ENCODE assay signal across 8 cellular contexts in the genomic region with DNA sequence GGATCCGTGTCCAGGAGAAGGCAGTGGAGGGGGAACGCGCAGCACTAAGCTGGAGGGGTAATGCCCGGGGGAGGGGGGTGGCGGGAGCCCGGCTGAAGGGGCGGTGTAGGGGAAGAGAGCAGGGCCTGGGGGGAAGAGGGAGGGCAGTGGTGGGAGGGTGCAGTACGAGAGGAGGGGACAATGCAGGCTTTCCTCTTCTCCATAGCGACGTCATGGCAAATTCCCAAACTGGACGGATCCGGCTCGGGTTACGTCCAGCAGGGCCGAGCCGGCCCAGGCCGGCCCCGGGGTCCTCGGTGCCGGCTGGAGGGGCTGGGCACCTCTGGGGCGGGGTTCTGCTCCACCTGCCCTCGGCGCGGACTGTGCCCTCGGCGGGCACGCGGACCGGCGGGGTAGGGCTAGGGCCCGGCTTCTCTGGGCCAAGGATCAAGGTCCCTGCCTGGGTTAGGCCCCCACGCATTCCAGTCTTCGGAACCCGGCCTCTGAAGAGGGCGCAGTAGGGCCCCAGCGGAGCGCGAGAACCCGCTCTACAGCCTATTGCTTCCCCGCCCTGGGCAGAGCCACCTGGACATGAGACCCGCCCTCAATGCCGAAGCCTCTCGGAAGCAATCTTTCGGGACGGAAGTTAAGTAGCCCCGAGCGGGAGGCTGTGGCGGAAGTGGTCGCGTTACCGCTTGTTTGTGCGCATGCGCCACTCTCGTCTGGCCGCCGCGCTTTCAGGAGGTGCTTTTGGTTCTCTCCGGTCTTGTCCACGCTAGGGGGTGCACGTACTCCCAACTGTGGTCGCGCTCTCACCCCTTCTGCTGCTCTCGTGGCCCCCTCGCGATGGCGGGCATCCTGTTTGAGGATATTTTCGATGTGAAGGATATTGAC. TPM values are rescaled to one million over a fixed set of nuclear protein-coding genes. Genes with fewer than 3 reads are reported as not detected.
DNase-seq lines count a peak whose midpoint lies in the region; ATAC-seq, FAIRE-seq and TF ChIP-seq lines count a peak whose summit lies in the region.

No MANE protein-coding gene starts in this region.

- ATAC-seq in GM19328 (IDR thresholded peaks at IDR 0.05; ENCODE audit: unreplicated experiment) (peak; percentile 79), HG03520 (IDR thresholded peaks at IDR 0.05; ENCODE audit: unreplicated experiment) (peak; percentile 87), HepG2 (peak; percentile 81)

- TSS peak; percentile 52 for BruUV-seq in HepG2 (replicated peaks; lab: Mats Ljungman, UMichigan)

- H3K27ac Mint-ChIP-seq in dendritic cell treated with granulocyte-macrophage colony-stimulating factor and Interleukin-4, amounts not matched to agents 40 ng/mL and 50 ng/mL, for 4 days, result peak overlapping the region; percentile 90

- H3K4me1 Mint-ChIP-seq in dendritic cell treated with granulocyte-macrophage colony-stimulating factor and Interleukin-4, amounts not matched to agents 40 ng/mL and 50 ng/mL, for 4 days (ENCODE audit: low read depth), result peaks cover 42% of the 10 kb centered on the region

- TF ChIP-seq EP300 in HepG2 (IDR thresholded peaks at IDR 0.05; ENCODE audit: low read depth in 2 of 2, low read length in 2 of 2) (peak; percentile 9 to 39; a peak in 1 of 4 replicates), HepG2 (CRISPR knock-in tag; IDR thresholded peaks at IDR 0.05; ENCODE audit: borderline replicate concordance) (peak; percentile 19; the same call in 1 of the 2 replicates)

- H3K36me3 ChIP-seq in HepG2 (replicated peaks in 1 of 2; ENCODE audit: control insufficient read depth in 1 of 2, insufficient read depth in 2 of 2, low read length in 2 of 2), result peaks cover 14 to 27% of the 10 kb centered on the region in 2 experiments

- H3K9me3 Mint-ChIP-seq in dendritic cell treated with granulocyte-macrophage colony-stimulating factor and Interleukin-4, amounts not matched to agents 40 ng/mL and 50 ng/mL, for 4 days, result no peaks in the 10 kb centered on the region

- H3K9ac ChIP-seq in HepG2 (ENCODE audit: insufficient read depth, low read depth, low read length), result peak overlapping the region; percentile 97

- H4K20me1 ChIP-seq in HepG2 (ENCODE audit: insufficient read depth, low read length), result peaks cover 7% of the 10 kb centered on the region; the same call in 1 of the 2 replicates

- intact Hi-C loops in dendritic cell treated with granulocyte-macrophage colony-stimulating factor and Interleukin-4, amounts not matched to agents 40 ng/mL and 50 ng/mL, for 4 days (cut with micrococcal nuclease), result loop anchor here (2.0 kb wide), 2 partner anchors 64 to 162 kb away; a partner anchor contains a TSS
- intact Hi-C loops in HepG2 (cut with micrococcal nuclease; ENCODE audit: unreplicated experiment), result no loop called here

- H3K79me2 ChIP-seq in HepG2 (ENCODE audit: insufficient read depth, low read length), result peaks cover 31% of the 10 kb centered on the region

- peaks cover 21% of the 10 kb centered on the region for H3K27me3 Mint-ChIP-seq in dendritic cell treated with granulocyte-macrophage colony-stimulating factor and Interleukin-4, amounts not matched to agents 40 ng/mL and 50 ng/mL, for 4 days

- peak; percentile 74 for TF ChIP-seq RAD21 in HepG2 (CRISPR knock-in tag; IDR thresholded peaks at IDR 0.05)

- TF ChIP-seq CTCF in C4-2B (conservative IDR thresholded peaks at IDR 0.05) (peak; percentile 85), HepG2 (CRISPR knock-in tag; IDR thresholded peaks at IDR 0.05) (peak; percentile 88)

- TF ChIP-seq POLR2A in HepG2 (IDR thresholded peaks at IDR 0.05; ENCODE audit: insufficient read depth in 1 of 2, low read depth in 2 of 2, low read length in 2 of 2), result peak in 1 of 2 experiments; percentile 70; a peak in 2 of 4 replicates

- H3K4me1 ChIP-seq in HepG2 (ENCODE audit: insufficient read depth, low read length), result peaks cover 55% of the 10 kb centered on the region

- CTCF ChIA-PET in HepG2 (lab: Yijun Ruan, JAX; ENCODE audit: low intra/inter-chr PET ratio, low total read pairs), result no interaction called here

- no peaks in the 10 kb centered on the region; a peak in 1 of 5 replicates for H3K27me3 ChIP-seq in HepG2 (ENCODE audit: control insufficient read depth in 1 of 2, insufficient read depth in 2 of 2, low read length in 2 of 2)

- H3K4me3 Mint-ChIP-seq in dendritic cell treated with granulocyte-macrophage colony-stimulating factor and Interleukin-4, amounts not matched to agents 40 ng/mL and 50 ng/mL, for 4 days, result peak overlapping the region; percentile 86

- WGBS in HepG2 (ENCODE audit: low lambda C conversion rate), result 2% methylated on average over 12 of the region's 67 CpGs

- POLR2A ChIA-PET in HepG2 (lab: Yijun Ruan, JAX), result interaction anchor here (0.7 to 2.9 kb wide), 19 partner anchors 9 to 177 kb away, joined by 3 to 18 read pairs (median 4); a partner anchor contains a TSS

- H2AFZ ChIP-seq in HepG2 (ENCODE audit: low read length), result no peak overlapping the region

- peak overlapping the region; percentile 100 for H3K4me2 ChIP-seq in HepG2 (ENCODE audit: low read depth, low read length)

- in situ Hi-C loops in HepG2 (cut with HindIII; ENCODE audit: extremely low pct_ligation_motif_present, low pct_unique_long_range_greater_than_20kb), result no loop called here

- peaks cover 50% of the 10 kb centered on the region for H3K36me3 Mint-ChIP-seq in dendritic cell treated with granulocyte-macrophage colony-stimulating factor and Interleukin-4, amounts not matched to agents 40 ng/mL and 50 ng/mL, for 4 days (ENCODE audit: low read depth)

- H3K27ac ChIP-seq in C4-2B, result peak overlapping the region; percentile 96
- H3K27ac ChIP-seq in HepG2 (ENCODE audit: extremely low read length, insufficient read depth, low read length), result peak overlapping the region; percentile 97

- DNase-seq in NCI-H526 treated with DMSO at 0.1 percent for 48 hours (lab: John Stamatoyannopoulos, UW) (peak; percentile 96), HepG2 (ENCODE audit: low spot score) (peak; percentile 98)
- peak; percentile 88 for DNase-seq in activated CD4-positive, alpha-beta T cell treated with anti-CD3 and anti-CD28 coated beads, Interleukin-2, amount 50 U/mL, for 1 hour
- peak; percentile 91 for DNase-seq in stimulated activated CD4-positive, alpha-beta T cell treated with anti-CD3 and anti-CD28 coated beads, Interleukin-4, amount 100 ng/mL, for 1 hour

- peak overlapping the region; percentile 93 to 96 (median 96) for H3K4me3 ChIP-seq in HepG2 (replicated peaks in 1 of 3; ENCODE audit: insufficient read depth in 1 of 3, low read depth in 2 of 3, low read length in 3 of 3)

- H3K9me3 ChIP-seq in HepG2 (ENCODE audit: low read length), result no peaks in the 10 kb centered on the region

- FAIRE-seq in HepG2 (lab: Jason Lieb, UNC), result peak; percentile 93

RNA-seq across cellular contexts. Expression of a gene that starts 1.4 kb away (rescaled TPM):
- 109 and 118 TPM in 2 replicates for total RNA-seq in HepG2 (2016; rRNA removed; fragmentation: Illumina TruSeq; extraction: Trizol)
- 85.0 and 90.2 TPM in 2 replicates for total RNA-seq in HepG2 (2016; cell fraction: cytosol; rRNA removed; fragmentation: Illumina TruSeq; extraction: Trizol; ENCODE audit: low read depth)
- 113 and 114 TPM in 2 replicates for total RNA-seq in HepG2 (2016; cell fraction: insoluble cytoplasmic fraction; rRNA removed; fragmentation: Illumina TruSeq; extraction: Trizol)
- 110 and 111 TPM in 2 replicates for total RNA-seq in HepG2 (2016; cell fraction: membrane; rRNA removed; fragmentation: Illumina TruSeq; extraction: Trizol)
- total RNA-seq in HepG2 (2016; cell fraction: nucleus; rRNA removed; fragmentation: Illumina TruSeq; extraction: Trizol), result 97.2 and 98.4 TPM in 2 replicates
- 165 and 194 TPM in 2 replicates for polyA plus RNA-seq in HepG2 (2011; rRNA removed)
- polyA plus RNA-seq in HepG2 (2011; cell fraction: cytosol; rRNA removed), result 159 and 209 TPM in 2 replicates
- 292 and 351 TPM in 2 replicates for polyA plus RNA-seq in HepG2 (2011; cell fraction: nucleus; rRNA removed)
- polyA plus RNA-seq in HepG2 (2012), result 85.4 and 92.7 TPM in 2 replicates
- polyA plus RNA-seq in HepG2 (2016; cell fraction: cytosol; fragmentation: Illumina TruSeq; extraction: Trizol; ENCODE audit: low read depth), result 70.3 and 83.0 TPM in 2 replicates
- polyA plus RNA-seq in HepG2 (2016; cell fraction: insoluble cytoplasmic fraction; fragmentation: Illumina TruSeq; extraction: Trizol; ENCODE audit: low read depth), result 116 and 125 TPM in 2 replicates
- 90.4 and 98.9 TPM in 2 replicates for polyA plus RNA-seq in HepG2 (2016; cell fraction: membrane; fragmentation: Illumina TruSeq; extraction: Trizol; ENCODE audit: low read depth)
- 259 and 265 TPM in 2 replicates for polyA plus RNA-seq in HepG2 (2016; cell fraction: nucleus; fragmentation: Illumina TruSeq; extraction: Trizol; ENCODE audit: insufficient read depth, low read depth)
- 73.2 and 182 TPM in 2 replicates for polyA minus RNA-seq in HepG2 (2011; rRNA and poly(A)+ RNA removed; ENCODE audit: low replicate concordance)
- 38.2 and 41.4 TPM in 2 replicates for polyA minus RNA-seq in HepG2 (2011; cell fraction: cytosol; rRNA and poly(A)+ RNA removed)
- 89.4 and 96.7 TPM in 2 replicates for polyA minus RNA-seq in HepG2 (2011; cell fraction: nucleus; rRNA and poly(A)+ RNA removed)

RNA-seq across cellular contexts. Expression of a gene that starts 1.5 kb away (rescaled TPM):
- 5.2 and 13.5 TPM in 2 replicates for total RNA-seq in HepG2 (2016; rRNA removed; fragmentation: Illumina TruSeq; extraction: Trizol)
- 6.6 and 7.6 TPM in 2 replicates for total RNA-seq in HepG2 (2016; cell fraction: cytosol; rRNA removed; fragmentation: Illumina TruSeq; extraction: Trizol; ENCODE audit: low read depth)
- total RNA-seq in HepG2 (2016; cell fraction: insoluble cytoplasmic fraction; rRNA removed; fragmentation: Illumina TruSeq; extraction: Trizol), result 3.5 and 14.3 TPM in 2 replicates
- 5.6 and 6.9 TPM in 2 replicates for total RNA-seq in HepG2 (2016; cell fraction: membrane; rRNA removed; fragmentation: Illumina TruSeq; extraction: Trizol)
- total RNA-seq in HepG2 (2016; cell fraction: nucleus; rRNA removed; fragmentation: Illumina TruSeq; extraction: Trizol), result 19.4 and 22.0 TPM in 2 replicates
- 11.4 and 14.3 TPM in 2 replicates for polyA plus RNA-seq in HepG2 (2011; rRNA removed)
- polyA plus RNA-seq in HepG2 (2011; cell fraction: cytosol; rRNA removed), result 5.5 and 6.4 TPM in 2 replicates
- polyA plus RNA-seq in HepG2 (2011; cell fraction: nucleus; rRNA removed), result 41.8 and 47.0 TPM in 2 replicates
- polyA plus RNA-seq in HepG2 (2012), result 5.4 and 6.1 TPM in 2 replicates
- 2.0 and 2.6 TPM in 2 replicates for polyA plus RNA-seq in HepG2 (2016; cell fraction: cytosol; fragmentation: Illumina TruSeq; extraction: Trizol; ENCODE audit: low read depth)
- 4.8 and 5.5 TPM in 2 replicates for polyA plus RNA-seq in HepG2 (2016; cell fraction: insoluble cytoplasmic fraction; fragmentation: Illumina TruSeq; extraction: Trizol; ENCODE audit: low read depth)
- 3.7 and 4.4 TPM in 2 replicates for polyA plus RNA-seq in HepG2 (2016; cell fraction: membrane; fragmentation: Illumina TruSeq; extraction: Trizol; ENCODE audit: low read depth)
- polyA plus RNA-seq in HepG2 (2016; cell fraction: nucleus; fragmentation: Illumina TruSeq; extraction: Trizol; ENCODE audit: insufficient read depth, low read depth), result 50.3 and 58.1 TPM in 2 replicates
- polyA minus RNA-seq in HepG2 (2011; rRNA and poly(A)+ RNA removed; ENCODE audit: low replicate concordance), result 29.7 and 47.2 TPM in 2 replicates
- 5.3 and 6.0 TPM in 2 replicates for polyA minus RNA-seq in HepG2 (2011; cell fraction: cytosol; rRNA and poly(A)+ RNA removed)
- polyA minus RNA-seq in HepG2 (2011; cell fraction: nucleus; rRNA and poly(A)+ RNA removed), result 26.4 and 31.7 TPM in 2 replicates

RNA-seq across cellular contexts. Expression of a gene that starts 15.1 kb away (rescaled TPM):
- 2.8 and 2.9 TPM in 2 replicates for total RNA-seq in HepG2 (2016; rRNA removed; fragmentation: Illumina TruSeq; extraction: Trizol)
- total RNA-seq in HepG2 (2016; cell fraction: cytosol; rRNA removed; fragmentation: Illumina TruSeq; extraction: Trizol; ENCODE audit: low read depth), result 2.6 and 3.9 TPM in 2 replicates
- total RNA-seq in HepG2 (2016; cell fraction: insoluble cytoplasmic fraction; rRNA removed; fragmentation: Illumina TruSeq; extraction: Trizol), result 2.3 and 2.8 TPM in 2 replicates
- 5.2 and 5.5 TPM in 2 replicates for total RNA-seq in HepG2 (2016; cell fraction: membrane; rRNA removed; fragmentation: Illumina TruSeq; extraction: Trizol)
- 2.5 and 4.7 TPM in 2 replicates for total RNA-seq in HepG2 (2016; cell fraction: nucleus; rRNA removed; fragmentation: Illumina TruSeq; extraction: Trizol)
- polyA plus RNA-seq in HepG2 (2011; rRNA removed), result 4.7 and 4.8 TPM in 2 replicates
- 4.9 and 5.7 TPM in 2 replicates for polyA plus RNA-seq in HepG2 (2011; cell fraction: cytosol; rRNA removed)
- polyA plus RNA-seq in HepG2 (2011; cell fraction: nucleus; rRNA removed), result 7.5 and 7.9 TPM in 2 replicates
- 7.3 and 8.9 TPM in 2 replicates for polyA plus RNA-seq in HepG2 (2012)
- 7.6 and 11.0 TPM in 2 replicates for polyA plus RNA-seq in HepG2 (2016; cell fraction: cytosol; fragmentation: Illumina TruSeq; extraction: Trizol; ENCODE audit: low read depth)
- 7.4 and 10.7 TPM in 2 replicates for polyA plus RNA-seq in HepG2 (2016; cell fraction: insoluble cytoplasmic fraction; fragmentation: Illumina TruSeq; extraction: Trizol; ENCODE audit: low read depth)
- 17.1 and 18.8 TPM in 2 replicates for polyA plus RNA-seq in HepG2 (2016; cell fraction: membrane; fragmentation: Illumina TruSeq; extraction: Trizol; ENCODE audit: low read depth)
- polyA plus RNA-seq in HepG2 (2016; cell fraction: nucleus; fragmentation: Illumina TruSeq; extraction: Trizol; ENCODE audit: insufficient read depth, low read depth), result 13.0 and 14.1 TPM in 2 replicates
- 0.61 and 6.7 TPM in 2 replicates for polyA minus RNA-seq in HepG2 (2011; rRNA and poly(A)+ RNA removed; ENCODE audit: low replicate concordance)
- 3.9 and 5.5 TPM in 2 replicates for polyA minus RNA-seq in HepG2 (2011; cell fraction: cytosol; rRNA and poly(A)+ RNA removed)
- 4.0 and 4.8 TPM in 2 replicates for polyA minus RNA-seq in HepG2 (2011; cell fraction: nucleus; rRNA and poly(A)+ RNA removed)

RNA-seq across cellular contexts. Expression of a gene that starts 16.9 kb away (rescaled TPM):
- total RNA-seq in HepG2 (2016; rRNA removed; fragmentation: Illumina TruSeq; extraction: Trizol), result 3.4 and 22.2 TPM in 2 replicates
- 16.0 and 17.2 TPM in 2 replicates for total RNA-seq in HepG2 (2016; cell fraction: cytosol; rRNA removed; fragmentation: Illumina TruSeq; extraction: Trizol; ENCODE audit: low read depth)
- total RNA-seq in HepG2 (2016; cell fraction: insoluble cytoplasmic fraction; rRNA removed; fragmentation: Illumina TruSeq; extraction: Trizol), result 2.6 and 23.2 TPM in 2 replicates
- total RNA-seq in HepG2 (2016; cell fraction: membrane; rRNA removed; fragmentation: Illumina TruSeq; extraction: Trizol), result 2.9 and 4.1 TPM in 2 replicates
- 31.4 and 33.6 TPM in 2 replicates for total RNA-seq in HepG2 (2016; cell fraction: nucleus; rRNA removed; fragmentation: Illumina TruSeq; extraction: Trizol)
- 35.2 and 59.2 TPM in 2 replicates for polyA plus RNA-seq in HepG2 (2011; rRNA removed)
- 5.2 and 6.9 TPM in 2 replicates for polyA plus RNA-seq in HepG2 (2011; cell fraction: cytosol; rRNA removed)
- 977 and 1,005 TPM in 2 replicates for polyA plus RNA-seq in HepG2 (2011; cell fraction: nucleus; rRNA removed)
- 28.8 and 40.2 TPM in 2 replicates for polyA plus RNA-seq in HepG2 (2012)
- polyA plus RNA-seq in HepG2 (2016; cell fraction: cytosol; fragmentation: Illumina TruSeq; extraction: Trizol; ENCODE audit: low read depth), result 0.42 and 0.59 TPM in 2 replicates
- 2.7 and 3.7 TPM in 2 replicates for polyA plus RNA-seq in HepG2 (2016; cell fraction: insoluble cytoplasmic fraction; fragmentation: Illumina TruSeq; extraction: Trizol; ENCODE audit: low read depth)
- polyA plus RNA-seq in HepG2 (2016; cell fraction: membrane; fragmentation: Illumina TruSeq; extraction: Trizol; ENCODE audit: low read depth), result 1.1 and 1.5 TPM in 2 replicates
- 155 and 159 TPM in 2 replicates for polyA plus RNA-seq in HepG2 (2016; cell fraction: nucleus; fragmentation: Illumina TruSeq; extraction: Trizol; ENCODE audit: insufficient read depth, low read depth)
- 1.3 and 22.4 TPM in 2 replicates for polyA minus RNA-seq in HepG2 (2011; rRNA and poly(A)+ RNA removed; ENCODE audit: low replicate concordance)
- polyA minus RNA-seq in HepG2 (2011; cell fraction: cytosol; rRNA and poly(A)+ RNA removed), result 3.4 and 5.3 TPM in 2 replicates
- 74.3 and 78.8 TPM in 2 replicates for polyA minus RNA-seq in HepG2 (2011; cell fraction: nucleus; rRNA and poly(A)+ RNA removed)

RNA-seq across cellular contexts. Expression of a gene that starts 25.5 kb away (rescaled TPM):
- 7.4 and 9.3 TPM in 2 replicates for total RNA-seq in HepG2 (2016; rRNA removed; fragmentation: Illumina TruSeq; extraction: Trizol)
- total RNA-seq in HepG2 (2016; cell fraction: cytosol; rRNA removed; fragmentation: Illumina TruSeq; extraction: Trizol; ENCODE audit: low read depth), result 2.3 and 2.5 TPM in 2 replicates
- 4.8 and 8.7 TPM in 2 replicates for total RNA-seq in HepG2 (2016; cell fraction: insoluble cytoplasmic fraction; rRNA removed; fragmentation: Illumina TruSeq; extraction: Trizol)
- 7.8 and 8.3 TPM in 2 replicates for total RNA-seq in HepG2 (2016; cell fraction: membrane; rRNA removed; fragmentation: Illumina TruSeq; extraction: Trizol)
- total RNA-seq in HepG2 (2016; cell fraction: nucleus; rRNA removed; fragmentation: Illumina TruSeq; extraction: Trizol), result 4.4 and 6.5 TPM in 2 replicates
- polyA plus RNA-seq in HepG2 (2011; rRNA removed), result 9.2 and 14.1 TPM in 2 replicates
- 11.9 and 16.8 TPM in 2 replicates for polyA plus RNA-seq in HepG2 (2011; cell fraction: cytosol; rRNA removed)
- polyA plus RNA-seq in HepG2 (2011; cell fraction: nucleus; rRNA removed), result 23.9 and 25.8 TPM in 2 replicates
- polyA plus RNA-seq in HepG2 (2012), result 5.8 and 9.8 TPM in 2 replicates
- 2.3 and 3.2 TPM in 2 replicates for polyA plus RNA-seq in HepG2 (2016; cell fraction: cytosol; fragmentation: Illumina TruSeq; extraction: Trizol; ENCODE audit: low read depth)
- 5.3 and 7.8 TPM in 2 replicates for polyA plus RNA-seq in HepG2 (2016; cell fraction: insoluble cytoplasmic fraction; fragmentation: Illumina TruSeq; extraction: Trizol; ENCODE audit: low read depth)
- polyA plus RNA-seq in HepG2 (2016; cell fraction: membrane; fragmentation: Illumina TruSeq; extraction: Trizol; ENCODE audit: low read depth), result 5.7 and 5.8 TPM in 2 replicates
- 12.3 and 13.4 TPM in 2 replicates for polyA plus RNA-seq in HepG2 (2016; cell fraction: nucleus; fragmentation: Illumina TruSeq; extraction: Trizol; ENCODE audit: insufficient read depth, low read depth)
- polyA minus RNA-seq in HepG2 (2011; rRNA and poly(A)+ RNA removed; ENCODE audit: low replicate concordance), result 22.1 and 24.2 TPM in 2 replicates
- polyA minus RNA-seq in HepG2 (2011; cell fraction: cytosol; rRNA and poly(A)+ RNA removed), result 7.0 and 7.3 TPM in 2 replicates
- 7.0 and 9.2 TPM in 2 replicates for polyA minus RNA-seq in HepG2 (2011; cell fraction: nucleus; rRNA and poly(A)+ RNA removed)

Comparison
In these comparisons a context has a peak if more than half of its experiments do, and no peak if none do; other contexts are left out.
1. Peak in every context shown above with its lines: DNase-seq, ATAC-seq, H3K4me3 ChIP-seq and H3K27ac ChIP-seq.